Comparison of ENCODE assay signal across 11 cellular contexts in the genomic region with DNA sequence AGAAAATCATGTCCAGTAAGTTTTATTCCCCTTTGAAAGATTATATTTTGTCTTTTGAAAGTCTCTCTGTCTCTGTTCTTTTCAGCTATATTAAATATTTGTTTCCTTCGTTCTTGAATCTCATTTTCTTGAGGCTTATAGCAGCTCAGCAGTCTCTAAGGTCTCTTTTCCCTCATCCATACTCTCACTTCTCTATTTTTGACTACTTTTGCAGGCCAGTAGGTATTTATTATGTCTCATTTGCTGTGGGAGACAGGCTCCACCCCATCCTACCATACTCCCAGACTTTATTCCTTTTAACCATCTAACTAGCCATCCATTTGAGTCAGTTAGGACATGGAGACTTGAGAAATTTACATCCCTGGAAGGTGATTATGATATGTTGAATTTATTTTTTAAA.
DNase-seq lines count a peak whose midpoint lies in the region; ATAC-seq and TF ChIP-seq lines count a peak whose summit lies in the region.
"Had no signal": no experiment of that assay in that cellular context is flagged by ENCODE, and none has a peak within 500 bp of the region (broad histone marks: within the 10 kb centered on the region; RNA-seq: fewer than 3 reads in every experiment).

No MANE protein-coding gene starts in this region.

- no peak for TF ChIP-seq EP300 in transverse colon (IDR thresholded peaks at IDR 0.05; ENCODE audit: low read depth)

- WGBS in transverse colon (ENCODE audit: low coverage in 1 of 2), 2 donors: 65 to 86% methylated on average over 1 of the region's 1 CpG

- H3K27ac Mint-ChIP-seq in MCF 10A (ENCODE audit: low read depth, unreplicated experiment) (peak overlapping the region; percentile 79), naive B cell (peak overlapping the region; percentile 56 to 90 (median 75))
- H3K27ac Mint-ChIP-seq: activated naive CD8-positive, alpha-beta T cell treated with anti-CD3 and anti-CD28 coated beads, Interleukin-2, amount 50 U/mL, for 24 hours; T-helper 17 cell had no signal

- ATAC-seq in naive B cell (ENCODE audit: low read depth in 2 of 2) (no peak), HG03280 (IDR thresholded peaks at IDR 0.05; ENCODE audit: unreplicated experiment) (no peak)
- ATAC-seq: activated naive CD8-positive, alpha-beta T cell treated with anti-CD3 and anti-CD28 coated beads, Interleukin-2, amount 50 U/mL, for 24 hours; T-helper 17 cell had no signal

- H3K4me1 ChIP-seq in transverse colon: peaks cover 35 to 81% (median 55%) of the 10 kb centered on the region in 4 donors

- DNase-seq in NOMO-1 (lab: John Stamatoyannopoulos, UW; ENCODE audit: unreplicated experiment in 2 of 2): peak; percentile 59 to 80
- no peak for DNase-seq in MCF 10A (ENCODE audit: unreplicated experiment)
- peak; percentile 17 for DNase-seq in naive B cell
- DNase-seq in transverse colon: no peak
- no peak for DNase-seq in activated CD4-positive, alpha-beta T cell treated with anti-CD3 and anti-CD28 coated beads for 48 hours
- no peak for DNase-seq in ecto neural progenitor cell (ENCODE audit: low spot score)
- DNase-seq: activated naive CD8-positive, alpha-beta T cell treated with anti-CD3 and anti-CD28 coated beads, Interleukin-2, amount 50 U/mL, for 24 hours; NCI-H187; NCI-H82; T-helper 17 cell had no signal

- H3K36me3 Mint-ChIP-seq in MCF 10A (ENCODE audit: insufficient read depth, unreplicated experiment) (peaks cover 12% of the 10 kb centered on the region), naive B cell (no peaks in the 10 kb centered on the region)

- no peak for TF ChIP-seq CTCF in MCF 10A (IDR thresholded peaks at IDR 0.05; ENCODE audit: unreplicated experiment)
- no peak for TF ChIP-seq CTCF in transverse colon (IDR thresholded peaks at IDR 0.05)

- H3K4me3 ChIP-seq in transverse colon: no peak overlapping the region

- no peaks in the 10 kb centered on the region for H3K9me3 ChIP-seq in transverse colon

- CTCF ChIA-PET in MCF 10A (lab: Yijun Ruan, JAX): interaction anchor here (1.2 to 2.4 kb wide), 3 partner anchors 11 to 211 kb away, joined by 3 to 8 read pairs (median 6); no protein-coding TSS in a partner anchor

- in situ Hi-C loops in transverse colon (cut with MboI; ENCODE audit: low pct_ligation_motif_present in 1 of 4, low pct_unique_long_range_greater_than_20kb in 1 of 4, low sequenced_read_pairs in 3 of 4): no loop called here

- H3K27me3 Mint-ChIP-seq in MCF 10A (ENCODE audit: insufficient read depth, unreplicated experiment) (no peaks in the 10 kb centered on the region), naive B cell (no peaks in the 10 kb centered on the region)
- H3K27me3 Mint-ChIP-seq: activated naive CD8-positive, alpha-beta T cell treated with anti-CD3 and anti-CD28 coated beads, Interleukin-2, amount 50 U/mL, for 24 hours; T-helper 17 cell had no signal

- H3K27ac ChIP-seq in transverse colon: peak overlapping the region; percentile 78 to 89 (median 82)

- TF ChIP-seq POLR2A in transverse colon (IDR thresholded peaks at IDR 0.05): no peak

- H3K9me3 Mint-ChIP-seq in MCF 10A (ENCODE audit: unreplicated experiment) (no peaks in the 10 kb centered on the region), naive B cell (no peaks in the 10 kb centered on the region)
- H3K9me3 Mint-ChIP-seq: activated naive CD8-positive, alpha-beta T cell treated with anti-CD3 and anti-CD28 coated beads, Interleukin-2, amount 50 U/mL, for 24 hours had no signal

- no peak overlapping the region for H3K4me3 Mint-ChIP-seq in MCF 10A (ENCODE audit: unreplicated experiment)
- peak overlapping the region in 4 of 8 donors; percentile 7 to 15 (median 8) for H3K4me3 Mint-ChIP-seq in naive B cell
- H3K4me3 Mint-ChIP-seq: activated naive CD8-positive, alpha-beta T cell treated with anti-CD3 and anti-CD28 coated beads, Interleukin-2, amount 50 U/mL, for 24 hours; T-helper 17 cell had no signal

- no peaks in the 10 kb centered on the region for H3K36me3 ChIP-seq in transverse colon

- intact Hi-C loops in MCF 10A (cut with micrococcal nuclease): loop anchor here (5.0 kb wide), 1 partner anchor 41 kb away; no protein-coding TSS in a partner anchor
- intact Hi-C loops in transverse colon (cut with DNase I; ENCODE audit: low total_unique reads): no loop called here

- no TSS peak for BruUV-seq in MCF 10A (replicated peaks; lab: Mats Ljungman, UMichigan)

- POLR2A ChIA-PET in MCF 10A (lab: Yijun Ruan, JAX): interaction anchor here (0.9 to 3.5 kb wide), 8 partner anchors 10 to 217 kb away, joined by 3 to 32 read pairs (median 7); partner anchors contain the start of gene TBC1D23

- H3K27me3 ChIP-seq in transverse colon: no peaks in the 10 kb centered on the region

- H3K4me1 Mint-ChIP-seq in MCF 10A (ENCODE audit: insufficient read depth, unreplicated experiment) (peaks cover 70% of the 10 kb centered on the region), naive B cell (peaks cover 56 to 81% (median 79%) of the 10 kb centered on the region in 3 donors)

Comparison
In these comparisons a context has a peak if more than half of its experiments do, and no peak if none do; other contexts are left out.
1. DNase-seq: peak in NOMO-1 (2 of 2) and naive B cell (single experiment); none in MCF 10A (single experiment), transverse colon (single experiment), activated CD4-positive, alpha-beta T cell treated with anti-CD3 and anti-CD28 coated beads for 48 hours (single experiment) and ecto neural progenitor cell (single experiment).